In genomic region chr7:96388166-96388565, GRCh38 we compare ENCODE assay signal across 12 cellular contexts.
A peak's percentile ranks its signal among the peaks of the same experiment; 100 is the strongest.
DNase-seq lines count a peak whose midpoint lies in the region; TF ChIP-seq lines count a peak whose summit lies in the region.
"Had no signal": no experiment of that assay in that cellular context is flagged by ENCODE, and none has a peak within 500 bp of the region (broad histone marks: within the 10 kb centered on the region; RNA-seq: fewer than 3 reads in every experiment).

No MANE protein-coding gene starts in this region.

- no peak overlapping the region for H3K4me3 Mint-ChIP-seq in CD8-positive, alpha-beta memory T cell
- H3K4me3 Mint-ChIP-seq: activated CD4-positive, alpha-beta memory T cell treated with anti-CD3 and anti-CD28 coated beads, Interleukin-2, amount 10 ng/mL, durations not matched to agents 7 days and 5 days; activated naive CD4-positive, alpha-beta T cell treated with anti-CD3 and anti-CD28 coated beads, Interleukin-2, amount 50 U/mL, for 24 hours had no signal

- H3K36me3 Mint-ChIP-seq in CD8-positive, alpha-beta memory T cell = no peaks in the 10 kb centered on the region
- H3K36me3 Mint-ChIP-seq: activated naive CD4-positive, alpha-beta T cell treated with anti-CD3 and anti-CD28 coated beads, Interleukin-2, amount 50 U/mL, for 24 hours had no signal

- CTCF ChIA-PET in CD8-positive, alpha-beta memory T cell (lab: Charles Lee) = no interaction called here

- peaks cover 0 to 3% of the 10 kb centered on the region in 2 donors for H3K27me3 Mint-ChIP-seq in CD8-positive, alpha-beta memory T cell

- no peaks in the 10 kb centered on the region for H3K4me1 ChIP-seq in CD8-positive, alpha-beta memory T cell (ENCODE audit: insufficient read depth, low read length)

- in situ Hi-C loops in brain microvascular endothelial cell (cut with HindIII; ENCODE audit: low pct_ligation_motif_present, low sequenced_read_pairs) = no loop called here

- TF ChIP-seq CTCF in brain microvascular endothelial cell (IDR thresholded peaks at IDR 0.05; ENCODE audit: low read depth, low read length, missing control alignments) = no peak

- POLR2A ChIA-PET in CD8-positive, alpha-beta memory T cell (lab: Charles Lee) = no interaction called here

- DNase-seq in A172 (ENCODE audit: low spot score) = peak; percentile 32
- peak; percentile 45 for DNase-seq in M059J (ENCODE audit: low read depth)
- peak; percentile 9 for DNase-seq in brain microvascular endothelial cell
- DNase-seq in kidney glomerular epithelial cell (lab: John Stamatoyannopoulos, UW) = peak; percentile 21
- no peak for DNase-seq in GM19240 (ENCODE audit: insufficient read length, low spot score)
- no peak for DNase-seq in CD8-positive, alpha-beta memory T cell
- no peak for DNase-seq in NCI-H510A treated with DMSO at 0.1 percent for 48 hours (lab: John Stamatoyannopoulos, UW)
- no peak for DNase-seq in Kasumi-1 (lab: John Stamatoyannopoulos, UW)
- DNase-seq: activated CD4-positive, alpha-beta memory T cell treated with anti-CD3 and anti-CD28 coated beads, Interleukin-2, amount 10 ng/mL, durations not matched to agents 7 days and 5 days; effector memory CD4-positive, alpha-beta T cell; NCI-H1694 had no signal

- peaks cover 0 to 2% (median 0%) of the 10 kb centered on the region in 5 donors for H3K9me3 Mint-ChIP-seq in CD8-positive, alpha-beta memory T cell
- H3K9me3 Mint-ChIP-seq: activated CD4-positive, alpha-beta memory T cell treated with anti-CD3 and anti-CD28 coated beads, Interleukin-2, amount 10 ng/mL, durations not matched to agents 7 days and 5 days had no signal

- H3K4me3 ChIP-seq in brain microvascular endothelial cell (ENCODE audit: low read depth, low read length) = no peak overlapping the region
- no peak overlapping the region for H3K4me3 ChIP-seq in CD8-positive, alpha-beta memory T cell (ENCODE audit: low read length)

- no peaks in the 10 kb centered on the region for H3K4me1 Mint-ChIP-seq in CD8-positive, alpha-beta memory T cell
- H3K4me1 Mint-ChIP-seq: activated CD4-positive, alpha-beta memory T cell treated with anti-CD3 and anti-CD28 coated beads, Interleukin-2, amount 10 ng/mL, durations not matched to agents 7 days and 5 days; activated naive CD4-positive, alpha-beta T cell treated with anti-CD3 and anti-CD28 coated beads, Interleukin-2, amount 50 U/mL, for 24 hours had no signal

- no peaks in the 10 kb centered on the region for H3K27me3 ChIP-seq in brain microvascular endothelial cell (replicated peaks)
- H3K27me3 ChIP-seq in CD8-positive, alpha-beta memory T cell (ENCODE audit: insufficient read depth, low read length, poor library complexity, severe bottlenecking) = no peaks in the 10 kb centered on the region

- H3K27ac Mint-ChIP-seq in CD8-positive, alpha-beta memory T cell = no peak overlapping the region
- H3K27ac Mint-ChIP-seq: activated CD4-positive, alpha-beta memory T cell treated with anti-CD3 and anti-CD28 coated beads, Interleukin-2, amount 10 ng/mL, durations not matched to agents 7 days and 5 days; activated naive CD4-positive, alpha-beta T cell treated with anti-CD3 and anti-CD28 coated beads, Interleukin-2, amount 50 U/mL, for 24 hours had no signal

- no peaks in the 10 kb centered on the region for H3K36me3 ChIP-seq in brain microvascular endothelial cell (replicated peaks)
- no peaks in the 10 kb centered on the region for H3K36me3 ChIP-seq in CD8-positive, alpha-beta memory T cell (ENCODE audit: insufficient read depth, low read length)

- peak overlapping the region; percentile 76 for H3K27ac ChIP-seq in brain microvascular endothelial cell
- no peak overlapping the region for H3K27ac ChIP-seq in CD8-positive, alpha-beta memory T cell (ENCODE audit: low read depth, low read length)

- no peaks in the 10 kb centered on the region for H3K9me3 ChIP-seq in CD8-positive, alpha-beta memory T cell (ENCODE audit: low read length)

Comparison
In these comparisons a context has a peak if more than half of its experiments do, and no peak if none do; other contexts are left out.
1. DNase-seq: peak in A172 (single experiment), M059J (single experiment), brain microvascular endothelial cell (single experiment) and kidney glomerular epithelial cell (single experiment); none in GM19240 (single experiment), CD8-positive, alpha-beta memory T cell (0 of 5), NCI-H510A treated with DMSO at 0.1 percent for 48 hours (single experiment) and Kasumi-1 (0 of 2).